8 cellular contexts compared by ENCODE assay signal in genomic region chr13:114226699-114227323, GRCh38. TPM values are rescaled to one million over a fixed set of nuclear protein-coding genes. Genes with fewer than 3 reads are reported as not detected.
DNase-seq lines count a peak whose midpoint lies in the region; ATAC-seq, FAIRE-seq and TF ChIP-seq lines count a peak whose summit lies in the region.

No MANE protein-coding gene starts in this region.

- peaks cover 6 to 52% of the 10 kb centered on the region in 2 experiments for H3K27me3 ChIP-seq in HepG2 (ENCODE audit: control insufficient read depth in 1 of 2, insufficient read depth in 2 of 2, low read length in 2 of 2)

- H3K79me2 ChIP-seq in HepG2 (ENCODE audit: insufficient read depth, low read length), result no peaks in the 10 kb centered on the region

- H3K4me2 ChIP-seq in HepG2 (ENCODE audit: low read depth, low read length), result no peak overlapping the region

- FAIRE-seq in HepG2 (lab: Jason Lieb, UNC), result peak; percentile 74

- peak; percentile 89 for TF ChIP-seq RAD21 in HepG2 (CRISPR knock-in tag; IDR thresholded peaks at IDR 0.05)

- no peaks in the 10 kb centered on the region for H3K36me3 ChIP-seq in HepG2 (replicated peaks in 1 of 2; ENCODE audit: control insufficient read depth in 1 of 2, insufficient read depth in 2 of 2, low read length in 2 of 2)

- CTCF ChIA-PET in HepG2 (lab: Yijun Ruan, JAX; ENCODE audit: low intra/inter-chr PET ratio, low total read pairs), result interaction anchor here (0.8 to 1.9 kb wide), 7 partner anchors 83 to 502 kb away, joined by 3 to 12 read pairs (median 4); no protein-coding TSS in a partner anchor

- in situ Hi-C loops in HepG2 (cut with HindIII; ENCODE audit: extremely low pct_ligation_motif_present, low pct_unique_long_range_greater_than_20kb), result loop anchor here (5.0 kb wide), 1 partner anchor 85 kb away; no protein-coding TSS in a partner anchor

- no peak overlapping the region for H3K27ac ChIP-seq in HepG2 (ENCODE audit: extremely low read length, insufficient read depth, low read length)

- no peak overlapping the region for H3K9ac ChIP-seq in HepG2 (ENCODE audit: insufficient read depth, low read depth, low read length)

- WGBS in HepG2 (ENCODE audit: low lambda C conversion rate), result 1% methylated on average over 13 of the region's 19 CpGs

- peak; percentile 96 for TF ChIP-seq CTCF in HepG2 (CRISPR knock-in tag; IDR thresholded peaks at IDR 0.05)

- no peaks in the 10 kb centered on the region for H4K20me1 ChIP-seq in HepG2 (ENCODE audit: insufficient read depth, low read length)

- no peaks in the 10 kb centered on the region for H3K9me3 ChIP-seq in HepG2 (ENCODE audit: low read length)

- DNase-seq in AG08395 (ENCODE audit: low spot score), result peak; percentile 89
- peak; percentile 67 for DNase-seq in NCI-H345 treated with DMSO at 0.1 percent for 48 hours (lab: John Stamatoyannopoulos, UW; ENCODE audit: unreplicated experiment)
- DNase-seq in activated CD4-positive, alpha-beta T cell treated with anti-CD3 and anti-CD28 coated beads for 4 hours, result peak; percentile 81 to 88
- peak; percentile 76 for DNase-seq in cerebellum (ENCODE audit: low spot score)
- peak; percentile 58 for DNase-seq in HepG2 (ENCODE audit: low spot score)
- peak; percentile 82 to 84 for DNase-seq in stimulated activated CD4-positive, alpha-beta T cell treated with anti-CD3 and anti-CD28 coated beads, Interleukin-4, amount 100 ng/mL, for 48 hours (ENCODE audit: low read depth in 2 of 2)

- H3K4me1 ChIP-seq in HepG2 (ENCODE audit: insufficient read depth, low read length), result no peaks in the 10 kb centered on the region

- no peak overlapping the region for H3K4me3 ChIP-seq in HepG2 (replicated peaks in 1 of 3; ENCODE audit: insufficient read depth in 1 of 3, low read depth in 2 of 3, low read length in 3 of 3)

- POLR2A ChIA-PET in HepG2 (lab: Yijun Ruan, JAX), result no interaction called here

- no TSS peak for BruUV-seq in HepG2 (replicated peaks; lab: Mats Ljungman, UMichigan)

- TF ChIP-seq POLR2A in HepG2 (IDR thresholded peaks at IDR 0.05; ENCODE audit: insufficient read depth in 1 of 2, low read depth in 2 of 2, low read length in 2 of 2), result no peak

- TF ChIP-seq EP300 in HepG2 (IDR thresholded peaks at IDR 0.05; ENCODE audit: low read depth in 2 of 2, low read length in 2 of 2), result no peak
- no peak for TF ChIP-seq EP300 in HepG2 (CRISPR knock-in tag; IDR thresholded peaks at IDR 0.05; ENCODE audit: borderline replicate concordance)

- ATAC-seq in GM18519 (IDR thresholded peaks at IDR 0.05; ENCODE audit: low FRiP score, unreplicated experiment) (peak; percentile 55), HG03175 (IDR thresholded peaks at IDR 0.05; ENCODE audit: unreplicated experiment) (peak; percentile 86), HepG2 (peak; percentile 94)

- intact Hi-C loops in HepG2 (cut with micrococcal nuclease; ENCODE audit: unreplicated experiment), result loop anchor here (1.0 kb wide), 1 partner anchor 84 kb away; no protein-coding TSS in a partner anchor

- no peak overlapping the region for H2AFZ ChIP-seq in HepG2 (ENCODE audit: low read length)

TF ChIP-seq in HepG2, 621 proteins besides CTCF, POLR2A, EP300 and RAD21 (continues in another document):
- TF ChIP-seq MAZ (IDR thresholded peaks at IDR 0.05; ENCODE audit: borderline replicate concordance, low read depth, low read length) (no peak), MAZ (CRISPR knock-in tag; IDR thresholded peaks at IDR 0.05; ENCODE audit: low read depth) (0 out of 2 replicates have a peak, but pooled peaks have one; percentile 24), ZNF766 (CRISPR knock-in tag; IDR thresholded peaks at IDR 0.05; ENCODE audit: borderline replicate concordance) (no peak), BHLHE40 (IDR thresholded peaks at IDR 0.05; ENCODE audit: low read length) (0 out of 2 replicates have a peak, but pooled peaks have one; percentile 36)

RNA-seq across cellular contexts. Expression of gene CDC16, which starts 7.9 kb away (rescaled TPM):
- total RNA-seq in cerebellum (72.0 TPM), HepG2 (2016; rRNA removed; fragmentation: Illumina TruSeq; extraction: Trizol) (24.2 and 32.7 TPM in 2 replicates)
- 13.4 and 15.9 TPM in 2 replicates for total RNA-seq in HepG2 (2016; cell fraction: cytosol; rRNA removed; fragmentation: Illumina TruSeq; extraction: Trizol; ENCODE audit: low read depth)
- total RNA-seq in HepG2 (2016; cell fraction: insoluble cytoplasmic fraction; rRNA removed; fragmentation: Illumina TruSeq; extraction: Trizol), result 23.0 and 31.1 TPM in 2 replicates
- 26.3 and 26.5 TPM in 2 replicates for total RNA-seq in HepG2 (2016; cell fraction: membrane; rRNA removed; fragmentation: Illumina TruSeq; extraction: Trizol)
- 48.0 and 51.8 TPM in 2 replicates for total RNA-seq in HepG2 (2016; cell fraction: nucleus; rRNA removed; fragmentation: Illumina TruSeq; extraction: Trizol)
- polyA plus RNA-seq in HepG2 (2011; rRNA removed), result 57.6 and 60.9 TPM in 2 replicates
- 15.5 and 23.3 TPM in 2 replicates for polyA plus RNA-seq in HepG2 (2011; cell fraction: cytosol; rRNA removed)
- polyA plus RNA-seq in HepG2 (2011; cell fraction: nucleus; rRNA removed), result 139 and 159 TPM in 2 replicates
- 40.8 and 45.8 TPM in 2 replicates for polyA plus RNA-seq in HepG2 (2012)
- polyA plus RNA-seq in HepG2 (2016; cell fraction: cytosol; fragmentation: Illumina TruSeq; extraction: Trizol; ENCODE audit: low read depth), result 14.4 and 17.8 TPM in 2 replicates
- polyA plus RNA-seq in HepG2 (2016; cell fraction: insoluble cytoplasmic fraction; fragmentation: Illumina TruSeq; extraction: Trizol; ENCODE audit: low read depth), result 39.2 and 43.6 TPM in 2 replicates
- polyA plus RNA-seq in HepG2 (2016; cell fraction: membrane; fragmentation: Illumina TruSeq; extraction: Trizol; ENCODE audit: low read depth), result 25.2 and 27.1 TPM in 2 replicates
- polyA plus RNA-seq in HepG2 (2016; cell fraction: nucleus; fragmentation: Illumina TruSeq; extraction: Trizol; ENCODE audit: insufficient read depth, low read depth), result 76.5 and 78.3 TPM in 2 replicates
- polyA minus RNA-seq in HepG2 (2011; rRNA and poly(A)+ RNA removed; ENCODE audit: low replicate concordance), result 22.6 and 39.7 TPM in 2 replicates
- polyA minus RNA-seq in HepG2 (2011; cell fraction: cytosol; rRNA and poly(A)+ RNA removed), result 17.0 and 18.2 TPM in 2 replicates
- 132 and 148 TPM in 2 replicates for polyA minus RNA-seq in HepG2 (2011; cell fraction: nucleus; rRNA and poly(A)+ RNA removed)

RNA-seq across cellular contexts. Expression of gene CFAP97D2, which starts 47.8 kb away (rescaled TPM):
- not detected for total RNA-seq in cerebellum
- not detected in 2 replicates for total RNA-seq in HepG2 (2016; rRNA removed; fragmentation: Illumina TruSeq; extraction: Trizol)
- not detected in 2 replicates for total RNA-seq in HepG2 (2016; cell fraction: cytosol; rRNA removed; fragmentation: Illumina TruSeq; extraction: Trizol; ENCODE audit: low read depth)
- total RNA-seq in HepG2 (2016; cell fraction: insoluble cytoplasmic fraction; rRNA removed; fragmentation: Illumina TruSeq; extraction: Trizol), result not detected in 2 replicates
- total RNA-seq in HepG2 (2016; cell fraction: membrane; rRNA removed; fragmentation: Illumina TruSeq; extraction: Trizol), result not detected in 2 replicates
- not detected in 2 replicates for total RNA-seq in HepG2 (2016; cell fraction: nucleus; rRNA removed; fragmentation: Illumina TruSeq; extraction: Trizol)
- polyA plus RNA-seq in HepG2 (2011; rRNA removed), result not detected in 2 replicates
- polyA plus RNA-seq in HepG2 (2011; cell fraction: cytosol; rRNA removed), result not detected in 2 replicates
- not detected in 2 replicates for polyA plus RNA-seq in HepG2 (2011; cell fraction: nucleus; rRNA removed)
- not detected in 2 replicates for polyA plus RNA-seq in HepG2 (2012)
- polyA plus RNA-seq in HepG2 (2016; cell fraction: cytosol; fragmentation: Illumina TruSeq; extraction: Trizol; ENCODE audit: low read depth), result not detected in 2 replicates
- polyA plus RNA-seq in HepG2 (2016; cell fraction: insoluble cytoplasmic fraction; fragmentation: Illumina TruSeq; extraction: Trizol; ENCODE audit: low read depth), result not detected in 2 replicates
- polyA plus RNA-seq in HepG2 (2016; cell fraction: membrane; fragmentation: Illumina TruSeq; extraction: Trizol; ENCODE audit: low read depth), result not detected in 2 replicates
- polyA plus RNA-seq in HepG2 (2016; cell fraction: nucleus; fragmentation: Illumina TruSeq; extraction: Trizol; ENCODE audit: insufficient read depth, low read depth), result not detected in 2 replicates
- polyA minus RNA-seq in HepG2 (2011; rRNA and poly(A)+ RNA removed; ENCODE audit: low replicate concordance), result not detected in 2 replicates
- not detected in 2 replicates for polyA minus RNA-seq in HepG2 (2011; cell fraction: cytosol; rRNA and poly(A)+ RNA removed)
- not detected in 2 replicates for polyA minus RNA-seq in HepG2 (2011; cell fraction: nucleus; rRNA and poly(A)+ RNA removed)

RNA-seq across cellular contexts. Expression of gene UPF3A, which starts 54.6 kb away (rescaled TPM):
- 86.5 TPM for total RNA-seq in cerebellum
- total RNA-seq in HepG2 (2016; rRNA removed; fragmentation: Illumina TruSeq; extraction: Trizol), result 50.5 and 63.8 TPM in 2 replicates
- 22.0 TPM in 2 replicates for total RNA-seq in HepG2 (2016; cell fraction: cytosol; rRNA removed; fragmentation: Illumina TruSeq; extraction: Trizol; ENCODE audit: low read depth)
- total RNA-seq in HepG2 (2016; cell fraction: insoluble cytoplasmic fraction; rRNA removed; fragmentation: Illumina TruSeq; extraction: Trizol), result 53.4 and 65.3 TPM in 2 replicates
- total RNA-seq in HepG2 (2016; cell fraction: membrane; rRNA removed; fragmentation: Illumina TruSeq; extraction: Trizol), result 40.3 and 41.6 TPM in 2 replicates
- total RNA-seq in HepG2 (2016; cell fraction: nucleus; rRNA removed; fragmentation: Illumina TruSeq; extraction: Trizol), result 56.7 and 60.9 TPM in 2 replicates
- 46.7 and 60.2 TPM in 2 replicates for polyA plus RNA-seq in HepG2 (2011; rRNA removed)
- polyA plus RNA-seq in HepG2 (2011; cell fraction: cytosol; rRNA removed), result 32.6 and 34.3 TPM in 2 replicates
- 66.5 and 88.8 TPM in 2 replicates for polyA plus RNA-seq in HepG2 (2011; cell fraction: nucleus; rRNA removed)
- polyA plus RNA-seq in HepG2 (2012), result 45.1 and 52.0 TPM in 2 replicates
- 26.0 and 27.5 TPM in 2 replicates for polyA plus RNA-seq in HepG2 (2016; cell fraction: cytosol; fragmentation: Illumina TruSeq; extraction: Trizol; ENCODE audit: low read depth)
- 81.1 and 85.3 TPM in 2 replicates for polyA plus RNA-seq in HepG2 (2016; cell fraction: insoluble cytoplasmic fraction; fragmentation: Illumina TruSeq; extraction: Trizol; ENCODE audit: low read depth)
- 38.1 and 40.9 TPM in 2 replicates for polyA plus RNA-seq in HepG2 (2016; cell fraction: membrane; fragmentation: Illumina TruSeq; extraction: Trizol; ENCODE audit: low read depth)
- 191 TPM in 2 replicates for polyA plus RNA-seq in HepG2 (2016; cell fraction: nucleus; fragmentation: Illumina TruSeq; extraction: Trizol; ENCODE audit: insufficient read depth, low read depth)
- 14.3 and 25.2 TPM in 2 replicates for polyA minus RNA-seq in HepG2 (2011; rRNA and poly(A)+ RNA removed; ENCODE audit: low replicate concordance)
- 10.4 and 12.0 TPM in 2 replicates for polyA minus RNA-seq in HepG2 (2011; cell fraction: cytosol; rRNA and poly(A)+ RNA removed)
- polyA minus RNA-seq in HepG2 (2011; cell fraction: nucleus; rRNA and poly(A)+ RNA removed), result 58.6 and 63.9 TPM in 2 replicates
